ENCODE assay signal across 8 cellular contexts in genomic region chr1:92299477-92300125, GRCh38. TPM values are rescaled to one million over a fixed set of nuclear protein-coding genes. Genes with fewer than 3 reads are reported as not detected.
DNase-seq lines count a peak whose midpoint lies in the region; ATAC-seq and TF ChIP-seq lines count a peak whose summit lies in the region.

No MANE protein-coding gene starts in this region.

- TF ChIP-seq CTCF in GM12875 (IDR thresholded peaks at IDR 0.05; ENCODE audit: borderline replicate concordance, insufficient read depth, low read depth, low read length) (no peak), natural killer cell (IDR thresholded peaks at IDR 0.05) (no peak)

- intact Hi-C loops in natural killer cell (cut with micrococcal nuclease) = loop anchor here (2.0 to 10.0 kb wide), 4 partner anchors 17 to 1015 kb away; partner anchors contain the start of gene GFI1

- peaks cover 19% of the 10 kb centered on the region for H3K36me3 Mint-ChIP-seq in natural killer cell

- H3K9me3 Mint-ChIP-seq in natural killer cell = no peaks in the 10 kb centered on the region

- H3K27ac Mint-ChIP-seq in natural killer cell = peak overlapping the region; percentile 95 to 99

- peak overlapping the region; percentile 98 for H3K4me3 ChIP-seq in GM12875 (ENCODE audit: low read depth, low read length)

- peak overlapping the region; percentile 96 for H3K4me3 Mint-ChIP-seq in natural killer cell

- DNase-seq in NCI-H69 (lab: John Stamatoyannopoulos, UW) (peak; percentile 32), dermis blood vessel endothelial cell (peak; percentile 15), natural killer cell (no peak), GDM1 (lab: John Stamatoyannopoulos, UW) (no peak), SK-N-DZ (ENCODE audit: low spot score) (no peak), NCI-H446 (lab: John Stamatoyannopoulos, UW) (no peak)

- ATAC-seq in natural killer cell (no peak), GM21723 (IDR thresholded peaks at IDR 0.05; ENCODE audit: unreplicated experiment) (no peak)

- no peaks in the 10 kb centered on the region for H3K27me3 Mint-ChIP-seq in natural killer cell (ENCODE audit: low read depth in 2 of 2)

- H3K4me1 Mint-ChIP-seq in natural killer cell = peaks cover 31 to 37% of the 10 kb centered on the region in 2 donors

RNA-seq across cellular contexts. Expression of gene RPAP2, which starts 0.7 kb away (rescaled TPM):
- total RNA-seq in dermis blood vessel endothelial cell = 14.0 and 22.8 TPM in 2 replicates
- total RNA-seq in natural killer cell = 10 to 100 TPM; 39.4 to 45.7 (median 39.8) TPM
- 5.8 and 6.1 TPM in 2 replicates for polyA plus RNA-seq in SK-N-DZ (2014; cell fraction: cytosol; rRNA removed)
- polyA plus RNA-seq in SK-N-DZ (2014; cell fraction: nucleus; rRNA removed) = 2.0 and 3.4 TPM in 2 replicates

RNA-seq across cellular contexts. Expression of gene GLMN, which starts 0.8 kb away (rescaled TPM):
- total RNA-seq in dermis blood vessel endothelial cell = 7.8 and 9.9 TPM in 2 replicates
- 10 to 100 TPM; 19.8 to 25.9 (median 19.9) TPM for total RNA-seq in natural killer cell
- 13.1 and 14.5 TPM in 2 replicates for polyA plus RNA-seq in SK-N-DZ (2014; cell fraction: cytosol; rRNA removed)
- polyA plus RNA-seq in SK-N-DZ (2014; cell fraction: nucleus; rRNA removed) = 15.8 and 28.6 TPM in 2 replicates

Comparison
In these comparisons a context has a peak if more than half of its experiments do, and no peak if none do; other contexts are left out.
1. DNase-seq: peak in NCI-H69 (single experiment) and dermis blood vessel endothelial cell (single experiment); none in natural killer cell (single experiment), GDM1 (single experiment), SK-N-DZ (single experiment) and NCI-H446 (0 of 2).